In the genomic region with DNA sequence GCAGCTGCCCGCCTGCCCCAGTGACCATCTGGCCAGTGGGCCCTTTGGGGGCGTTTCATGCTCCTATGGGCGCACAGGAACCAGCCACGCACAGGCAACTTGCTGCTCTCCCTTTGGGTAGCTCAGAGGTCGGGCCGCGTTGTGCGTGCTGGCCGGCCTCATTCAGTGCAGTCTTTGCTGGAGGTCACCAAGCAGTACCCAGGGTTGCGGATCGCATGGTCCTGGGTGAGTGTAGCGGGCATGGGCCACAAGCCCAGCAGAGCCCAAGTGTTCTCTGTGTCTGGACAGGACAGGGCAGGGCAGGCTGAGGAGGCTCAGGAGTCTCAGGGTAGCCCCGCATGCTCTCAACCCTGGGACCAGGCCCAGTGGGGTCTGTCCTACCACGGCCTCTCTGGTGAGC, we compare ENCODE assay signal across 2 cellular contexts.
A peak's percentile ranks its signal among the peaks of the same experiment; 100 is the strongest.
TF ChIP-seq lines count a peak whose summit lies in the region.

No MANE protein-coding gene starts in this region.

TF ChIP-seq in HepG2, 621 proteins besides CTCF, POLR2A, EP300 and RAD21:
- peak; percentile 32 for TF ChIP-seq AGO2 (optimal IDR thresholded peaks at IDR 0.05; ENCODE audit: low read depth, low read length)
- no peak for TF ChIP-seq ZNF672 (CRISPR knock-in tag; IDR thresholded peaks at IDR 0.05)

TF ChIP-seq in IMR-90, 13 proteins besides CTCF, POLR2A, EP300 and RAD21:
- no peak for TF ChIP-seq FOS (IDR thresholded peaks at IDR 0.05; ENCODE audit: low read depth, low read length)
